1 cellular context compared by ENCODE assay signal in genomic region chr1:20165522-20165951, GRCh38.
TF ChIP-seq lines count a peak whose summit lies in the region.

No MANE protein-coding gene starts in this region.

TF ChIP-seq in liver, 16 proteins besides CTCF, POLR2A, EP300 and RAD21 (continued from another document):
- no peak for TF ChIP-seq FOXA1 (IDR thresholded peaks at IDR 0.05)
- TF ChIP-seq ZBTB33 (IDR thresholded peaks at IDR 0.05): no peak
- no peak for TF ChIP-seq FOXA2 (IDR thresholded peaks at IDR 0.05)
- no peak for TF ChIP-seq GABPA (IDR thresholded peaks at IDR 0.05 in 1 of 2, conservative IDR thresholded peaks at IDR 0.05 in 1 of 2)
- TF ChIP-seq HNF4A (conservative IDR thresholded peaks at IDR 0.05): no peak
- TF ChIP-seq, protein P1, sequence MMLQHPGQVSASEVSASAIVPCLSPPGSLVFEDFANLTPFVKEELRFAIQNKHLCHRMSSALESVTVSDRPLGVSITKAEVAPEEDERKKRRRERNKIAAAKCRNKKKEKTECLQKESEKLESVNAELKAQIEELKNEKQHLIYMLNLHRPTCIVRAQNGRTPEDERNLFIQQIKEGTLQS (IDR thresholded peaks at IDR 0.05): no peak
